Comparison of ENCODE assay signal across 20 cellular contexts in genomic region chr6:160978141-160978926, GRCh38. TPM values are rescaled to one million over a fixed set of nuclear protein-coding genes. Genes with fewer than 3 reads are reported as not detected.
DNase-seq lines count a peak whose midpoint lies in the region; ATAC-seq, FAIRE-seq and TF ChIP-seq lines count a peak whose summit lies in the region.
"Had no signal": no experiment of that assay in that cellular context is flagged by ENCODE, and none has a peak within 500 bp of the region (broad histone marks: within the 10 kb centered on the region; RNA-seq: fewer than 3 reads in every experiment).

No MANE protein-coding gene starts in this region.

- CTCF ChIA-PET in SK-N-SH (lab: Yijun Ruan, JAX), result interaction anchor here (1.0 to 1.5 kb wide), 3 partner anchors 11 to 47 kb away, joined by 3 to 5 read pairs (median 4); no protein-coding TSS in a partner anchor

- H3K27ac ChIP-seq in SK-N-SH (ENCODE audit: low read depth in 2 of 2, low read length in 1 of 2) (no peak overlapping the region), aorta (ENCODE audit: low read depth in 1 of 2, low read length in 2 of 2) (no peak overlapping the region)
- H3K27ac ChIP-seq: upper lobe of right lung had no signal

- TF ChIP-seq CTCF in SK-N-SH (IDR thresholded peaks at IDR 0.05) (no peak), bronchial epithelial cell (IDR thresholded peaks at IDR 0.05; ENCODE audit: insufficient read depth, low read length, severe bottlenecking) (no peak)

- H3K4me3 ChIP-seq in SK-N-SH (ENCODE audit: low read depth in 2 of 2, low read length in 1 of 2) (no peak overlapping the region), bronchial epithelial cell (ENCODE audit: low read depth, low read length) (no peak overlapping the region), aorta (ENCODE audit: low read length in 2 of 2) (no peak overlapping the region)
- H3K4me3 ChIP-seq: lung, upper lobe of right lung had no signal

- DNase-seq in SK-N-SH, result no peak
- peak; percentile 69 for DNase-seq in bronchial epithelial cell (ENCODE audit: low read depth)
- DNase-seq in iris pigment epithelial cell (ENCODE audit: low read depth), result peak; percentile 21
- no peak for DNase-seq in aorta
- DNase-seq in GM19238 (ENCODE audit: insufficient read length, low spot score), result no peak
- DNase-seq: activated CD4-positive, CD25-positive, alpha-beta regulatory T cell; activated naive CD4-positive, alpha-beta T cell; COR-L47; GOT3; hippocampal formation; Kasumi-1; NCI-H187 treated with DMSO at 0.1 percent for 48 hours; NCI-H524 treated with DMSO at 0.1 percent for 48 hours; stimulated activated CD4-positive, alpha-beta T cell treated with anti-CD3 and anti-CD28 coated beads, Interleukin-4, amount 100 ng/mL, for 24 hours; upper lobe of right lung had no signal

- H3K4me2 ChIP-seq in SK-N-SH, result no peak overlapping the region

- H3K36me3 ChIP-seq in SK-N-SH (replicated peaks in 1 of 2; ENCODE audit: control insufficient read depth in 1 of 2, insufficient read depth in 2 of 2, low read length in 1 of 2) (no peaks in the 10 kb centered on the region), bronchial epithelial cell (ENCODE audit: control insufficient read depth, insufficient read depth, low read length) (no peaks in the 10 kb centered on the region), aorta (ENCODE audit: control insufficient read depth in 1 of 2, insufficient read depth in 2 of 2, low read length in 1 of 2) (no peaks in the 10 kb centered on the region)
- H3K36me3 ChIP-seq: upper lobe of right lung had no signal

- peak; percentile 18; the same call in 1 of the 3 replicates for ATAC-seq in SK-N-SH treated with all-trans-retinoic acid at 6 μM for 48 hours
- peak; percentile 55 for ATAC-seq in aorta (ENCODE audit: low FRiP score)
- ATAC-seq in HG03095 (IDR thresholded peaks at IDR 0.05; ENCODE audit: unreplicated experiment), result no peak
- ATAC-seq in GM18517 (IDR thresholded peaks at IDR 0.05; ENCODE audit: unreplicated experiment), result no peak

- WGBS in SK-N-SH (ENCODE audit: low lambda C conversion rate), result 56% methylated on average over 4 of the region's 4 CpGs
- WGBS in aorta, 2 donors, result 71 to 73% methylated on average over 4 of the region's 4 CpGs

- H3K9me2 ChIP-seq in SK-N-SH, result no peaks in the 10 kb centered on the region

- TF ChIP-seq EP300 in SK-N-SH (IDR thresholded peaks at IDR 0.05; ENCODE audit: borderline replicate concordance in 1 of 2, low read depth in 1 of 2, low read length in 1 of 2), result no peak

- POLR2A ChIA-PET in SK-N-SH (lab: Yijun Ruan, JAX), result no interaction called here

- intact Hi-C loops in aorta (cut with DNase I), result no loop called here

- H3K4me1 ChIP-seq in SK-N-SH (ENCODE audit: control insufficient read depth in 1 of 2, insufficient read depth in 2 of 2, low read depth in 1 of 2, low read length in 1 of 2), result peaks cover 0 to 10% of the 10 kb centered on the region in 2 experiments; a peak in 2 of 4 replicates
- H3K4me1 ChIP-seq in aorta (ENCODE audit: control insufficient read depth in 1 of 2, insufficient read depth in 2 of 2, low read length in 2 of 2), result no peaks in the 10 kb centered on the region

- peaks cover 5% of the 10 kb centered on the region for H3F3A ChIP-seq in SK-N-SH (replicated peaks; ENCODE audit: insufficient read depth)

- H3K9me3 ChIP-seq in SK-N-SH, result no peaks in the 10 kb centered on the region
- H3K9me3 ChIP-seq in aorta (ENCODE audit: control insufficient read depth, low read length), result no peaks in the 10 kb centered on the region
- H3K9me3 ChIP-seq: upper lobe of right lung had no signal

- no peaks in the 10 kb centered on the region for H3K79me2 ChIP-seq in SK-N-SH (ENCODE audit: insufficient read depth)

- no peak overlapping the region for H2AFZ ChIP-seq in SK-N-SH (ENCODE audit: low read depth)

- no peak overlapping the region for H3K9ac ChIP-seq in SK-N-SH

- H3K27me3 ChIP-seq in SK-N-SH (ENCODE audit: insufficient read depth) (no peaks in the 10 kb centered on the region; the same call in 1 of the 2 replicates), bronchial epithelial cell (ENCODE audit: control insufficient read depth, insufficient read depth, low read length) (no peaks in the 10 kb centered on the region), aorta (ENCODE audit: control insufficient read depth in 1 of 2, insufficient read depth in 2 of 2, low read length in 1 of 2) (no peaks in the 10 kb centered on the region)
- H3K27me3 ChIP-seq: upper lobe of right lung had no signal

- H4K20me1 ChIP-seq in SK-N-SH (ENCODE audit: insufficient read depth), result no peaks in the 10 kb centered on the region

- TF ChIP-seq RAD21 in SK-N-SH (IDR thresholded peaks at IDR 0.05; ENCODE audit: low read length), result no peak

- peak; percentile 13 for FAIRE-seq in bronchial epithelial cell (lab: Jason Lieb, UNC)
- FAIRE-seq: endometrium had no signal

TF ChIP-seq in SK-N-SH treated with all-trans-retinoic acid at 6 μM for 48 hours, 23 proteins besides CTCF, POLR2A, EP300 and RAD21:
- TF ChIP-seq RARB (CRISPR knock-in tag; IDR thresholded peaks at IDR 0.05) (no peak), ZNF8 (CRISPR knock-in tag; IDR thresholded peaks at IDR 0.05) (no peak), ZNF565 (CRISPR knock-in tag; conservative IDR thresholded peaks at IDR 0.05; ENCODE audit: low read depth) (no peak), GLIS3 (CRISPR knock-in tag; IDR thresholded peaks at IDR 0.05) (no peak), SNAI2 (CRISPR knock-in tag; IDR thresholded peaks at IDR 0.05) (no peak), ZFP3 (CRISPR knock-in tag; IDR thresholded peaks at IDR 0.05) (no peak)
TF ChIP-seq in SK-N-SH treated with all-trans-retinoic acid at 6 μM for 48 hours: peak in this region for 0.

TF ChIP-seq in SK-N-SH, 30 proteins besides CTCF, POLR2A, EP300 and RAD21:
- no peak; the same call in 1 of the 2 replicates for TF ChIP-seq FOSL2 (IDR thresholded peaks at IDR 0.05; ENCODE audit: borderline replicate concordance, low read depth)
- TF ChIP-seq RCOR1 (IDR thresholded peaks at IDR 0.05; ENCODE audit: low read length), result no peak
- TF ChIP-seq POLR2AphosphoS5 (IDR thresholded peaks at IDR 0.05; ENCODE audit: low read depth, low read length), result no peak
- no peak for TF ChIP-seq GATA2 (CRISPR knock-in tag; IDR thresholded peaks at IDR 0.05)
- no peak for TF ChIP-seq MXI1 (IDR thresholded peaks at IDR 0.05; ENCODE audit: low read depth, low read length)
- no peak for TF ChIP-seq USF1 (IDR thresholded peaks at IDR 0.05; ENCODE audit: borderline replicate concordance, low read depth)
- TF ChIP-seq GABPA (IDR thresholded peaks at IDR 0.05; ENCODE audit: low read depth), result no peak
- no peak for TF ChIP-seq RFX5 (IDR thresholded peaks at IDR 0.05; ENCODE audit: low read length)
- no peak for TF ChIP-seq ZBTB33 (IDR thresholded peaks at IDR 0.05; ENCODE audit: borderline replicate concordance, low read depth)
- TF ChIP-seq PBX3 (IDR thresholded peaks at IDR 0.05), result no peak
- no peak for TF ChIP-seq SIN3A (IDR thresholded peaks at IDR 0.05; ENCODE audit: borderline replicate concordance, low read depth, low read length)
- no peak for TF ChIP-seq FOXM1 (IDR thresholded peaks at IDR 0.05; ENCODE audit: low read depth)
- no peak for TF ChIP-seq YY1 (IDR thresholded peaks at IDR 0.05; ENCODE audit: low read depth)
- no peak for TF ChIP-seq EZH2phosphoT487 (IDR thresholded peaks at IDR 0.05; ENCODE audit: borderline replicate concordance, low read depth)
- no peak for TF ChIP-seq USF2 (IDR thresholded peaks at IDR 0.05; ENCODE audit: borderline replicate concordance, low read depth, low read length)
TF ChIP-seq in SK-N-SH: peak in this region for 0.

RNA-seq across cellular contexts. Expression of gene MAP3K4, which starts 13.2 kb away (rescaled TPM):
- polyA plus RNA-seq in SK-N-SH (2012; rRNA removed), result 6.8 and 7.1 TPM in 2 replicates
- polyA plus RNA-seq in SK-N-SH (2012; cell fraction: cytosol; rRNA removed), result 6.1 and 7.1 TPM in 2 replicates
- polyA plus RNA-seq in SK-N-SH (2012; cell fraction: nucleus; rRNA removed), result 21.1 and 27.5 TPM in 2 replicates
- 41.3 and 47.0 TPM in 2 replicates for total RNA-seq in bronchial epithelial cell
- total RNA-seq in aorta, result 10 to 100 TPM; 39.7 to 63.7 TPM
- polyA plus RNA-seq in aorta, result 10 to 100 TPM in 1 of 2 donors, 1 to 10 TPM in 1; 5.3 to 26.0 TPM

Comparison
In these comparisons a context has a peak if more than half of its experiments do, and no peak if none do; other contexts are left out.
1. ATAC-seq: peak in SK-N-SH treated with all-trans-retinoic acid at 6 μM for 48 hours (single experiment) and aorta (single experiment); none in HG03095 (single experiment) and GM18517 (single experiment).
2. DNase-seq: peak in bronchial epithelial cell (single experiment) and iris pigment epithelial cell (single experiment); none in SK-N-SH (single experiment), aorta (0 of 2) and GM19238 (single experiment).